In genomic region chr15:92845109-92845508, GRCh38 we compare ENCODE assay signal across 8 cellular contexts. TPM values are rescaled to one million over a fixed set of nuclear protein-coding genes. Genes with fewer than 3 reads are reported as not detected.
DNase-seq lines count a peak whose midpoint lies in the region; ATAC-seq, FAIRE-seq and TF ChIP-seq lines count a peak whose summit lies in the region.

No MANE protein-coding gene starts in this region.

- H3K4me3 ChIP-seq in SU-DHL-6 (ENCODE audit: insufficient read depth, low read length, poor library complexity, severe bottlenecking) (peak overlapping the region; percentile 21), small intestine (ENCODE audit: low read depth in 1 of 2, low read length in 2 of 2) (no peak overlapping the region)

- TF ChIP-seq CTCF in AG09319 (IDR thresholded peaks at IDR 0.05; ENCODE audit: low read depth, low read length) (no peak), SU-DHL-6 (IDR thresholded peaks at IDR 0.05; ENCODE audit: insufficient read depth, low read length, poor library complexity, severe bottlenecking) (no peak), foreskin keratinocyte (conservative IDR thresholded peaks at IDR 0.05) (no peak)

- no peaks in the 10 kb centered on the region for H3K9me2 ChIP-seq in SU-DHL-6 (replicated peaks; ENCODE audit: insufficient read depth, low read length)

- no peaks in the 10 kb centered on the region for H3K27me3 ChIP-seq in SU-DHL-6 (ENCODE audit: low read length)
- no peaks in the 10 kb centered on the region for H3K27me3 ChIP-seq in foreskin keratinocyte
- no peaks in the 10 kb centered on the region for H3K27me3 ChIP-seq in small intestine (ENCODE audit: control insufficient read depth in 2 of 2, insufficient read depth in 2 of 2, low read length in 2 of 2)

- H3K9ac ChIP-seq in SU-DHL-6 (ENCODE audit: low read length) = peak overlapping the region; percentile 47

- H3K4me1 ChIP-seq in foreskin keratinocyte = peaks cover 15% of the 10 kb centered on the region
- no peaks in the 10 kb centered on the region for H3K4me1 ChIP-seq in small intestine (ENCODE audit: control insufficient read depth in 2 of 2, insufficient read depth in 1 of 2, low read depth in 1 of 2, low read length in 1 of 2)

- no peak for FAIRE-seq in small intestine (lab: Jason Lieb, UNC)

- no peaks in the 10 kb centered on the region for H3K79me2 ChIP-seq in SU-DHL-6 (ENCODE audit: insufficient read depth, low read length)

- ATAC-seq in GM18867 (IDR thresholded peaks at IDR 0.05; ENCODE audit: unreplicated experiment) (peak; percentile 60), HG03469 (IDR thresholded peaks at IDR 0.05; ENCODE audit: unreplicated experiment) (peak; percentile 57), foreskin keratinocyte (peak; percentile 21)

- H3K27ac ChIP-seq in SU-DHL-6 (ENCODE audit: low read depth, low read length) (peak overlapping the region; percentile 75), foreskin keratinocyte (no peak overlapping the region), small intestine (ENCODE audit: low read depth in 1 of 2, low read length in 1 of 2) (peak overlapping the region; percentile 54 to 90)

- peaks cover 5% of the 10 kb centered on the region; the same call in 1 of the 2 replicates for H3F3A ChIP-seq in SU-DHL-6 (ENCODE audit: insufficient read depth)

- H2AFZ ChIP-seq in SU-DHL-6 (ENCODE audit: low read depth, low read length, severe bottlenecking) = peak overlapping the region; percentile 79

- peak overlapping the region; percentile 62 for H3K4me2 ChIP-seq in SU-DHL-6 (ENCODE audit: low read depth, low read length, poor library complexity, severe bottlenecking)

- DNase-seq in AG09319 (ENCODE audit: extremely low read depth, low read depth) (peak; percentile 15), foreskin keratinocyte (no peak), small intestine (peak; percentile 82), COLO668 (lab: John Stamatoyannopoulos, UW; ENCODE audit: unreplicated experiment) (no peak)
- no peak for DNase-seq in activated CD4-positive, alpha-beta T cell treated with anti-CD3 and anti-CD28 coated beads for 48 hours

- no peaks in the 10 kb centered on the region; the same call in 1 of the 2 replicates for H3K9me3 ChIP-seq in SU-DHL-6 (ENCODE audit: insufficient read depth, low read length)
- H3K9me3 ChIP-seq in small intestine (ENCODE audit: control insufficient read depth, low read depth) = no peaks in the 10 kb centered on the region

- no peaks in the 10 kb centered on the region for H4K20me1 ChIP-seq in SU-DHL-6 (ENCODE audit: low read depth, low read length)

- H3K36me3 ChIP-seq in SU-DHL-6 (ENCODE audit: low read length) = no peaks in the 10 kb centered on the region
- H3K36me3 ChIP-seq in small intestine (ENCODE audit: control insufficient read depth in 2 of 2, insufficient read depth in 2 of 2, low read length in 2 of 2) = no peaks in the 10 kb centered on the region

RNA-seq across cellular contexts. Expression of gene CHD2, which starts 55.0 kb away (rescaled TPM):
- 43.6 and 57.5 TPM in 2 replicates for total RNA-seq in foreskin keratinocyte
- polyA plus RNA-seq in foreskin keratinocyte (12.9 and 13.7 TPM in 2 replicates), small intestine (10 to 100 TPM; 29.2 to 33.1 (median 31.2) TPM)

Comparison
In these comparisons a context has a peak if more than half of its experiments do, and no peak if none do; other contexts are left out.
1. DNase-seq: peak in AG09319 (single experiment) and small intestine (single experiment); none in foreskin keratinocyte (0 of 2), COLO668 (single experiment) and activated CD4-positive, alpha-beta T cell treated with anti-CD3 and anti-CD28 coated beads for 48 hours (single experiment).
2. Peak in every context shown above with its lines, with median percentiles within 50 percentile points of each other: ATAC-seq.